ENCODE assay signal across 23 cellular contexts in the genomic region with DNA sequence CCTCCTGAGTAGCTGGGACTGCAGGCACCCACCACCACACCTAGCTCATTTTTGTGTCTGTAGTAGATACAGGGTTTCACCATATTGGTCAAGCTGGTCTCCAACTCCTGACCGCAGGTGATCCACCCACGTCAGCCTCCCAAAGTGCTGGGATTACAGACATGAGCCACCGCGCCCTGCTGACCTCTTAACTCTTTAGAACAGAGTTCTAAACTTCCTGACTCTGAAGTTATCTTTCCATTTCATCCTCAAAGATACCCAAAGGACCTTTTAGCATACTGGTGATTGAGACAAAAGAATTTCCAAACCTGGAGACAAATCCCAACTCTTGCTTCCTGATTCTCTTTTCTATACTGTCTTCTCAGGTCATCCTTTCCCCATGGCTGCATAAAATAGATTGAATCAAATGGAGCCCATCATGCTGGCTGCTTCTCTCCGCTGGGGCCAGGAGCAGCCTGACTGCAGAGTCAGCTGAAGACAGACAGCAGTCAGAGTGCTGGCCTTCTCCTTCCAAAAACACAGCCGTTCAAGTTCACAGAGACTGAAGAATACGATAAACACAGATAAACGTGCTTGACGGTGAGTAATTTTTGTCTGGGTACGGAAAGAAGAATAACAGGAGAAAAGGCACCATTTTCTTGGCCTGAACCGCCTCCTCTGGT.
"Had no signal": no experiment of that assay in that cellular context is flagged by ENCODE, and none has a peak within 500 bp of the region (broad histone marks: within the 10 kb centered on the region; RNA-seq: fewer than 3 reads in every experiment).

No MANE protein-coding gene starts in this region.

- H3K36me3 Mint-ChIP-seq: activated CD4-positive, alpha-beta memory T cell treated with anti-CD3 and anti-CD28 coated beads for 36 hours; brain; memory B cell; naive thymus-derived CD8-positive, alpha-beta T cell; WTC11 had no signal

- H3K4me1 ChIP-seq: gastroesophageal sphincter, heart right ventricle, psoas muscle, tibial artery had no signal

- H3K27ac Mint-ChIP-seq: activated CD4-positive, alpha-beta memory T cell treated with anti-CD3 and anti-CD28 coated beads for 36 hours; activated naive CD8-positive, alpha-beta T cell treated with anti-CD3 and anti-CD28 coated beads, Interleukin-2, amount 50 U/mL, for 24 hours; activated T-helper 2 cell treated with anti-CD3 and anti-CD28 coated beads, Interferon-gamma antibody, Interleukin-2, Interleukin-4, amounts not matched to agents 10 μg/mL and 5 μg/mL and 100 μg/mL, durations not matched to agents 14 hours and 24 hours and 36 hours; brain; T-helper 2 cell treated with Interferon-gamma antibody and Interleukin-4, amounts not matched to agents 5 μg/mL and 100 μg/mL, for 36 hours; WTC11 had no signal

- H3K27me3 ChIP-seq: gastroesophageal sphincter, heart right ventricle, ovary, tibial artery had no signal

- ATAC-seq: gastroesophageal sphincter; heart right ventricle; left ventricle myocardium superior; naive thymus-derived CD8-positive, alpha-beta T cell; psoas muscle; right cardiac atrium; WTC11 had no signal

- H3K4me1 Mint-ChIP-seq: activated naive CD8-positive, alpha-beta T cell treated with anti-CD3 and anti-CD28 coated beads, Interleukin-2, amount 50 U/mL, for 24 hours; brain; central memory CD8-positive, alpha-beta T cell; WTC11 had no signal

- H3K27me3 Mint-ChIP-seq: activated CD4-positive, alpha-beta memory T cell treated with anti-CD3 and anti-CD28 coated beads for 36 hours; activated naive CD8-positive, alpha-beta T cell treated with anti-CD3 and anti-CD28 coated beads, Interleukin-2, amount 50 U/mL, for 24 hours; brain; central memory CD8-positive, alpha-beta T cell; memory B cell; naive thymus-derived CD8-positive, alpha-beta T cell had no signal

- H3K4me3 ChIP-seq: coronary artery, gastroesophageal sphincter, heart right ventricle, ovary, psoas muscle, tibial artery had no signal

- H3K27ac ChIP-seq: coronary artery, gastroesophageal sphincter, heart right ventricle, ovary, psoas muscle, tibial artery had no signal

- DNase-seq: activated CD4-positive, alpha-beta memory T cell treated with anti-CD3 and anti-CD28 coated beads for 36 hours; activated CD4-positive, alpha-beta T cell treated with anti-CD3 and anti-CD28 coated beads for 4 hours; activated naive CD4-positive, alpha-beta T cell treated with Interleukin-2 at 50 U/mL for 16 hours; activated naive CD8-positive, alpha-beta T cell treated with anti-CD3 and anti-CD28 coated beads, Interleukin-2, amount 50 U/mL, for 24 hours; activated T-cell treated with anti-CD3 and anti-CD28 coated beads, Interleukin-2, amount 50 U/mL, for 1 hour; anterior cingulate cortex; heart right ventricle; kidney glomerular epithelial cell; left ventricle myocardium superior; naive thymus-derived CD8-positive, alpha-beta T cell; ovary; psoas muscle; right cardiac atrium; SW 1271; tibial artery had no signal

- H3K4me3 Mint-ChIP-seq: activated CD4-positive, alpha-beta memory T cell treated with anti-CD3 and anti-CD28 coated beads for 36 hours; activated naive CD8-positive, alpha-beta T cell treated with anti-CD3 and anti-CD28 coated beads, Interleukin-2, amount 50 U/mL, for 24 hours; brain; central memory CD8-positive, alpha-beta T cell; memory B cell; naive thymus-derived CD8-positive, alpha-beta T cell; T-helper 2 cell treated with Interferon-gamma antibody and Interleukin-4, amounts not matched to agents 5 μg/mL and 100 μg/mL, for 36 hours; WTC11 had no signal

- H3K9me3 Mint-ChIP-seq: activated CD4-positive, alpha-beta memory T cell treated with anti-CD3 and anti-CD28 coated beads for 36 hours; activated naive CD8-positive, alpha-beta T cell treated with anti-CD3 and anti-CD28 coated beads, Interleukin-2, amount 50 U/mL, for 24 hours; activated T-helper 2 cell treated with anti-CD3 and anti-CD28 coated beads, Interferon-gamma antibody, Interleukin-2, Interleukin-4, amounts not matched to agents 10 μg/mL and 5 μg/mL and 100 μg/mL, durations not matched to agents 14 hours and 24 hours and 36 hours; brain; central memory CD8-positive, alpha-beta T cell; memory B cell; naive thymus-derived CD8-positive, alpha-beta T cell; T-helper 2 cell treated with Interferon-gamma antibody and Interleukin-4, amounts not matched to agents 5 μg/mL and 100 μg/mL, for 36 hours; WTC11 had no signal

- H3K9me3 ChIP-seq: gastroesophageal sphincter, heart right ventricle, ovary, psoas muscle, tibial artery had no signal

- H3K36me3 ChIP-seq: gastroesophageal sphincter, heart right ventricle, ovary, tibial artery had no signal
